Comparison of ENCODE assay signal across 19 cellular contexts in the genomic region with DNA sequence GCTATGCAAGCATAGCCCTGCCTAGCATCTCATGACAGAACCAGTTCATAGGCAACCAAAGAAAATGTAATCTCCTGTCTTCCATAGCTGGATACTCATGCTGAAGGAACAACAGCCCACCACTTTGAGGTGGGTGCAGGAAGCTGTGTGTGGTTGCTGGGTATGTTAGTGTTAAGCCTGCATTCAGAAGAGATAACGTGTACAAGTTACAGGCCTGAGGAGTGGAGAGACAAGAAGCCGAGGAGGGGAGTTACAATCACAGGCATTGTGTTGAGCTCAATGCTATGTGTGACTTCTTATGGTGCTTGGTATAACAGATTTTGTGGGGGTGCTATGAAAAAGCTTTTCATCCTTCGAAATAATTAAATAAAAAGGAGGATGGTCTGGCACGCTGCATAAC. TPM values are rescaled to one million over a fixed set of nuclear protein-coding genes. Genes with fewer than 3 reads are reported as not detected.
DNase-seq lines count a peak whose midpoint lies in the region; ATAC-seq and TF ChIP-seq lines count a peak whose summit lies in the region.
"Had no signal": no experiment of that assay in that cellular context is flagged by ENCODE, and none has a peak within 500 bp of the region (broad histone marks: within the 10 kb centered on the region; RNA-seq: fewer than 3 reads in every experiment).

No MANE protein-coding gene starts in this region.

- H3K36me3 Mint-ChIP-seq in activated naive CD8-positive, alpha-beta T cell treated with anti-CD3 and anti-CD28 coated beads, Interleukin-2, amount 50 U/mL, for 24 hours (ENCODE audit: low read depth): no peaks in the 10 kb centered on the region
- H3K36me3 Mint-ChIP-seq: CD4-positive, CD25-positive, alpha-beta regulatory T cell had no signal

- H4K5ac ChIP-seq in mesendoderm (ENCODE audit: low read length): no peak overlapping the region

- no peak for ATAC-seq in activated naive CD8-positive, alpha-beta T cell treated with anti-CD3 and anti-CD28 coated beads, Interleukin-2, amount 50 U/mL, for 24 hours
- no peak for ATAC-seq in HG02759 (IDR thresholded peaks at IDR 0.05; ENCODE audit: unreplicated experiment)
- ATAC-seq: K562, Panc1, Right ventricle myocardium inferior had no signal

- H4K8ac ChIP-seq in mesendoderm (ENCODE audit: low read depth, low read length): no peak overlapping the region

- intact Hi-C loops in OCI-LY7 (cut with micrococcal nuclease; ENCODE audit: unreplicated experiment): no loop called here

- no peak overlapping the region for H2BK120ac ChIP-seq in mesendoderm (ENCODE audit: low read depth, low read length)

- no peak for TF ChIP-seq CTCF in OCI-LY7 (conservative IDR thresholded peaks at IDR 0.05; ENCODE audit: low read length)

- no peak overlapping the region for H2AK5ac ChIP-seq in mesendoderm (ENCODE audit: low read length)

- H3K9ac ChIP-seq in mesendoderm (ENCODE audit: low read length): no peak overlapping the region
- H3K9ac ChIP-seq: SK-N-SH had no signal

- no peaks in the 10 kb centered on the region for H3K9me3 Mint-ChIP-seq in activated naive CD8-positive, alpha-beta T cell treated with anti-CD3 and anti-CD28 coated beads, Interleukin-2, amount 50 U/mL, for 24 hours
- H3K9me3 Mint-ChIP-seq: CD4-positive, CD25-positive, alpha-beta regulatory T cell had no signal

- H3K27ac Mint-ChIP-seq in activated naive CD8-positive, alpha-beta T cell treated with anti-CD3 and anti-CD28 coated beads, Interleukin-2, amount 50 U/mL, for 24 hours: no peak overlapping the region
- H3K27ac Mint-ChIP-seq: B cell had no signal

- H3K23ac ChIP-seq in mesendoderm (ENCODE audit: low read length): no peak overlapping the region

- WGBS in mesendoderm (ENCODE audit: extremely low coverage, insufficient coverage, low lambda C conversion rate): no CpG with 5 or more reads among the region's 4 CpGs

- no peaks in the 10 kb centered on the region for H3K79me1 ChIP-seq in mesendoderm (ENCODE audit: low read length)

- BruUV-seq in OCI-LY7 (replicated peaks; lab: Mats Ljungman, UMichigan): no TSS peak

- H3K27me3 Mint-ChIP-seq in activated naive CD8-positive, alpha-beta T cell treated with anti-CD3 and anti-CD28 coated beads, Interleukin-2, amount 50 U/mL, for 24 hours: no peaks in the 10 kb centered on the region
- H3K27me3 Mint-ChIP-seq: B cell; CD4-positive, CD25-positive, alpha-beta regulatory T cell had no signal

- H3K4me2 ChIP-seq in mesendoderm (ENCODE audit: low read length): no peak overlapping the region
- no peak overlapping the region for H3K4me2 ChIP-seq in OCI-LY7 (ENCODE audit: low read length)
- H3K4me2 ChIP-seq: SK-N-SH had no signal

- DNase-seq in SK-MEL-5 (ENCODE audit: low read depth, low spot score) (peak; percentile 79), caudate nucleus (lab: John Stamatoyannopoulos, UW) (peak in 16 of 61 donors; percentile 4 to 28 (median 14)), mesendoderm (peak; percentile 14), OCI-LY7 (ENCODE audit: low spot score) (no peak)
- DNase-seq in activated naive CD8-positive, alpha-beta T cell treated with anti-CD3 and anti-CD28 coated beads, Interleukin-2, amount 50 U/mL, for 24 hours: no peak
- DNase-seq in effector CD4-positive, alpha-beta T cell: no peak
- DNase-seq: CD4-positive, CD25-positive, alpha-beta regulatory T cell; NCI-H1436; NCI-H2029 treated with DMSO at 0.1 percent for 48 hours; NCI-H510A treated with DMSO at 0.1 percent for 48 hours; NCI-H82; SK-N-SH had no signal

- no peaks in the 10 kb centered on the region for H3K4me1 ChIP-seq in mesendoderm (ENCODE audit: control insufficient read depth, low read depth, low read length)
- peaks cover 2% of the 10 kb centered on the region for H3K4me1 ChIP-seq in OCI-LY7 (ENCODE audit: insufficient read depth, low read length, poor library complexity, severe bottlenecking)

- H3K36me3 ChIP-seq in mesendoderm (ENCODE audit: control insufficient read depth, insufficient read depth, low read length) (no peaks in the 10 kb centered on the region), OCI-LY7 (ENCODE audit: insufficient read depth, low read length) (no peaks in the 10 kb centered on the region)

- no peak overlapping the region for H2AFZ ChIP-seq in OCI-LY7 (ENCODE audit: low read length)

- no peak overlapping the region for H2BK15ac ChIP-seq in mesendoderm (replicated peaks; ENCODE audit: low read depth)

- POLR2A ChIA-PET in OCI-LY7 (lab: Charles Lee): no interaction called here

- CTCF ChIA-PET in OCI-LY7 (lab: Charles Lee; ENCODE audit: unreplicated experiment): no interaction called here

- H3K79me2 ChIP-seq in mesendoderm (ENCODE audit: control insufficient read depth, insufficient read depth, low read length): no peaks in the 10 kb centered on the region
- H3K79me2 ChIP-seq in OCI-LY7 (ENCODE audit: insufficient read depth, low read depth, low read length): no peaks in the 10 kb centered on the region

- H3K9me3 ChIP-seq in OCI-LY7 (ENCODE audit: low read length): no peaks in the 10 kb centered on the region
- H3K9me3 ChIP-seq: SK-N-SH had no signal

- H3K4me3 ChIP-seq in mesendoderm (ENCODE audit: low read length) (no peak overlapping the region), OCI-LY7 (ENCODE audit: low read depth, low read length, poor library complexity, severe bottlenecking) (no peak overlapping the region)
- H3K4me3 ChIP-seq: K562 had no signal

- no peaks in the 10 kb centered on the region for H4K20me1 ChIP-seq in OCI-LY7 (ENCODE audit: insufficient read depth, low read length)

- in situ Hi-C loops in SK-MEL-5 (cut with HindIII; ENCODE audit: low pct_unique_long_range_greater_than_20kb, low sequenced_read_pairs): no loop called here

- no peak overlapping the region for H2BK5ac ChIP-seq in mesendoderm (ENCODE audit: low read length)

- no peaks in the 10 kb centered on the region for H3K27me3 ChIP-seq in mesendoderm (ENCODE audit: insufficient read depth, low read length, poor library complexity)

- no peaks in the 10 kb centered on the region for H3K9me2 ChIP-seq in OCI-LY7 (ENCODE audit: insufficient read depth, low read length)
- H3K9me2 ChIP-seq: SK-N-SH had no signal

- no peak overlapping the region for H3K4ac ChIP-seq in mesendoderm (ENCODE audit: low read depth, low read length)

- no peak overlapping the region for H3K4me3 Mint-ChIP-seq in activated naive CD8-positive, alpha-beta T cell treated with anti-CD3 and anti-CD28 coated beads, Interleukin-2, amount 50 U/mL, for 24 hours
- H3K4me3 Mint-ChIP-seq: B cell; CD4-positive, CD25-positive, alpha-beta regulatory T cell had no signal

- H3K18ac ChIP-seq in mesendoderm (ENCODE audit: low read length): no peak overlapping the region

- H3K4me1 Mint-ChIP-seq in activated naive CD8-positive, alpha-beta T cell treated with anti-CD3 and anti-CD28 coated beads, Interleukin-2, amount 50 U/mL, for 24 hours: no peaks in the 10 kb centered on the region
- H3K4me1 Mint-ChIP-seq: B cell; CD4-positive, CD25-positive, alpha-beta regulatory T cell had no signal

- peak overlapping the region; percentile 74 for H3K27ac ChIP-seq in caudate nucleus (ENCODE audit: low read depth, low read length)
- no peak overlapping the region for H3K27ac ChIP-seq in mesendoderm (ENCODE audit: low read depth, low read length)
- H3K27ac ChIP-seq in temporal lobe (ENCODE audit: low read depth, low read length): peak overlapping the region; percentile 47
- H3K27ac ChIP-seq in OCI-LY7 (ENCODE audit: low read depth, low read length, poor library complexity, severe bottlenecking): no peak overlapping the region
- H3K27ac ChIP-seq: HL-60 had no signal

- H3K56ac ChIP-seq in mesendoderm (ENCODE audit: low read length): no peak overlapping the region

RNA-seq across cellular contexts. Expression of gene SECISBP2L, which starts 42.8 kb away (rescaled TPM):
- total RNA-seq in SK-MEL-5 (2014; rRNA removed; shearing (Covaris generic)): 36.4 and 38.1 TPM in 2 replicates
- 24.6 and 31.8 TPM in 2 replicates for polyA plus RNA-seq in SK-MEL-5 (2015; cell fraction: cytosol; rRNA removed)
- 34.6 and 46.0 TPM in 2 replicates for polyA plus RNA-seq in SK-MEL-5 (2015; cell fraction: nucleus; rRNA removed)
- polyA plus RNA-seq in mesendoderm (2013, experiment 1 of 2): 11.6 TPM
- polyA plus RNA-seq in mesendoderm (2013, experiment 2 of 2): 10.6 TPM
- total RNA-seq in temporal lobe: 85.6 TPM
- 13.3 and 15.4 TPM in 2 replicates for total RNA-seq in OCI-LY7 (2014; rRNA removed; shearing (Covaris generic))
- 26.3 and 34.0 TPM in 2 replicates for total RNA-seq in OCI-LY7 (2022)

Comparison
In these comparisons a context has a peak if more than half of its experiments do, and no peak if none do; other contexts are left out.
1. DNase-seq: peak in SK-MEL-5 (single experiment) and mesendoderm (single experiment); none in activated naive CD8-positive, alpha-beta T cell treated with anti-CD3 and anti-CD28 coated beads, Interleukin-2, amount 50 U/mL, for 24 hours (single experiment), effector CD4-positive, alpha-beta T cell (single experiment) and OCI-LY7 (single experiment).
2. H3K27ac ChIP-seq: peak in caudate nucleus (single experiment) and temporal lobe (single experiment); none in mesendoderm (single experiment) and OCI-LY7 (single experiment).